In genomic region chr2:165796819-165797530, GRCh38 we compare ENCODE assay signal across 21 cellular contexts.
"Had no signal": no experiment of that assay in that cellular context is flagged by ENCODE, and none has a peak within 500 bp of the region (broad histone marks: within the 10 kb centered on the region; RNA-seq: fewer than 3 reads in every experiment).

No MANE protein-coding gene starts in this region.

- FAIRE-seq: kidney, TTC549, urothelium cell line had no signal

- H3K9me3 Mint-ChIP-seq: endodermal cell; stimulated activated effector memory CD8-positive, alpha-beta T cell treated with anti-CD3 and anti-CD28 coated beads, Interleukin-12 subunit alpha, Interleukin-12 subunit beta, amount 100 ng/mL, for 72 hours had no signal

- DNase-seq: activated CD4-positive, alpha-beta T cell treated with anti-CD3 and anti-CD28 coated beads, Interleukin-2, amount 50 U/mL, for 1 hour; activated naive CD4-positive, alpha-beta T cell treated with Interleukin-2 at 50 U/mL for 16 hours; endodermal cell; gastrocnemius medialis; heart left ventricle; kidney; left lung; mammary epithelial cell; naive thymus-derived CD8-positive, alpha-beta T cell; nucleus accumbens; posterior cingulate gyrus; retina; T-helper 17 cell; thyroid gland had no signal

- ATAC-seq: activated CD4-positive, CD25-positive, alpha-beta regulatory T cell treated with anti-CD3 and anti-CD28 coated beads, Interleukin-2, amount 50 U/mL, for 24 hours; activated T-helper 17 cell treated with anti-CD3 and anti-CD28 coated beads, Interleukin-2, amount 50 U/mL, for 72 hours; gastrocnemius medialis; heart left ventricle; left lung; naive thymus-derived CD8-positive, alpha-beta T cell; stimulated activated effector memory CD8-positive, alpha-beta T cell treated with anti-CD3 and anti-CD28 coated beads, Interleukin-12 subunit alpha, Interleukin-12 subunit beta, amount 100 ng/mL, for 72 hours; T-helper 17 cell had no signal

- H3K9me3 ChIP-seq: ascending aorta, breast epithelium, gastrocnemius medialis, heart left ventricle, left lung, thyroid gland had no signal

- H3K4me3 ChIP-seq: ascending aorta, breast epithelium, gastrocnemius medialis, heart left ventricle, left lung, thyroid gland had no signal

- H3K36me3 ChIP-seq: ascending aorta, breast epithelium, gastrocnemius medialis, heart left ventricle, left lung, thyroid gland had no signal

- H3K4me1 ChIP-seq: breast epithelium had no signal

- H3K27ac ChIP-seq: ascending aorta, breast epithelium, gastrocnemius medialis, heart left ventricle, left lung, thyroid gland had no signal

- H3K27me3 ChIP-seq: ascending aorta, breast epithelium, thyroid gland had no signal

- H3K4me3 Mint-ChIP-seq: activated T-helper 17 cell treated with anti-CD3 and anti-CD28 coated beads, Interleukin-2, amount 50 U/mL, for 72 hours; endodermal cell; T-helper 17 cell had no signal

- H3K27ac Mint-ChIP-seq: activated T-helper 17 cell treated with anti-CD3 and anti-CD28 coated beads, Interleukin-2, amount 50 U/mL, for 72 hours; endodermal cell; naive thymus-derived CD8-positive, alpha-beta T cell; T-helper 17 cell had no signal
